ENCODE assay signal across 8 cellular contexts in genomic region chr14:71932229-71932951, GRCh38. TPM values are rescaled to one million over a fixed set of nuclear protein-coding genes. Genes with fewer than 3 reads are reported as not detected.
A peak's percentile ranks its signal among the peaks of the same experiment; 100 is the strongest.
DNase-seq lines count a peak whose midpoint lies in the region; ATAC-seq, FAIRE-seq and TF ChIP-seq lines count a peak whose summit lies in the region.

Gene RGS6 (plus strand): TSS chr14:71932429.

- intact Hi-C loops in body of pancreas (cut with DNase I), result no loop called here
- intact Hi-C loops in kidney (cut with DNase I), result no loop called here

- H3K27me3 ChIP-seq in body of pancreas, result no peaks in the 10 kb centered on the region

- H3K36me3 ChIP-seq in body of pancreas (replicated peaks in 1 of 2; ENCODE audit: insufficient read depth in 1 of 2, low read depth in 2 of 2), result no peaks in the 10 kb centered on the region
- no peaks in the 10 kb centered on the region for H3K36me3 ChIP-seq in kidney (ENCODE audit: control insufficient read depth in 1 of 2, insufficient read depth in 2 of 2, low read length in 2 of 2)

- H3K27ac ChIP-seq in body of pancreas (no peak within 1 kb of the TSS), kidney (ENCODE audit: low read depth in 2 of 2, low read length in 2 of 2) (no peak within 1 kb of the TSS)

- TF ChIP-seq CTCF in body of pancreas (IDR thresholded peaks at IDR 0.05), result peak in 3 of 7 experiments; percentile 16 to 54 (median 33)
- no peak for TF ChIP-seq CTCF in kidney (IDR thresholded peaks at IDR 0.05; ENCODE audit: borderline replicate concordance, extremely low read depth, insufficient read depth)

- no peak for TF ChIP-seq POLR2A in body of pancreas (IDR thresholded peaks at IDR 0.05)

- ATAC-seq in body of pancreas (peak; percentile 82), GM21515 (IDR thresholded peaks at IDR 0.05; ENCODE audit: unreplicated experiment) (no peak)

- H3K9me3 ChIP-seq in body of pancreas (no peaks in the 10 kb centered on the region), kidney (ENCODE audit: control insufficient read depth in 1 of 2, low read length in 2 of 2) (no peaks in the 10 kb centered on the region)

- no peak within 1 kb of the TSS for H3K4me3 ChIP-seq in body of pancreas
- peak within 1 kb of the TSS; percentile 56 to 63 for H3K4me3 ChIP-seq in kidney (ENCODE audit: low read length in 2 of 2)

- 1% methylated on average over 9 to 85 of the region's 92 CpGs for WGBS in body of pancreas, 2 donors

- no peak within 1 kb of the TSS for H3K9ac ChIP-seq in kidney (ENCODE audit: low read length in 2 of 2)

- no peak for FAIRE-seq in kidney (lab: Jason Lieb, UNC)

- peak; percentile 10 for DNase-seq in activated T-cell treated with anti-CD3 and anti-CD28 coated beads for 24 hours (ENCODE audit: low read depth)
- no peak for DNase-seq in activated T-cell treated with anti-CD3 and anti-CD28 coated beads, Interleukin-2, amount 50 U/mL, for 1 hour
- peak; percentile 58 for DNase-seq in NCI-H345 treated with DMSO at 0.1 percent for 48 hours (lab: John Stamatoyannopoulos, UW; ENCODE audit: unreplicated experiment)
- DNase-seq in body of pancreas, result peak; percentile 18 to 65 (median 38)
- no peak for DNase-seq in kidney
- DNase-seq in stimulated activated CD8-positive, alpha-beta memory T cell treated with anti-CD3 and anti-CD28 coated beads, Interleukin-4, amount 100 ng/mL, for 48 hours, result peak; percentile 48
- no peak for DNase-seq in GF-D8 (lab: John Stamatoyannopoulos, UW)

- H3K4me1 ChIP-seq in body of pancreas (peaks cover 17% of the 10 kb centered on the region), kidney (ENCODE audit: control insufficient read depth in 1 of 2, insufficient read depth in 1 of 2, low read depth in 1 of 2, low read length in 2 of 2) (peaks cover 0 to 6% of the 10 kb centered on the region in 2 donors)

RNA-seq across cellular contexts. Expression of gene RGS6, which starts in this region (rescaled TPM):
- total RNA-seq in body of pancreas (1 to 10 TPM in 1 of 2 donors, under 1 TPM in 1; 0.26 to 1.3 TPM), kidney (1.1 TPM)
- polyA plus RNA-seq in kidney (ENCODE audit: insufficient read depth, low read depth, low replicate concordance), result 1.4 TPM

Comparison
In these comparisons a context has a peak if more than half of its experiments do, and no peak if none do; other contexts are left out.
1. DNase-seq: peak in activated T-cell treated with anti-CD3 and anti-CD28 coated beads for 24 hours (single experiment), NCI-H345 treated with DMSO at 0.1 percent for 48 hours (single experiment), body of pancreas (4 of 4) and stimulated activated CD8-positive, alpha-beta memory T cell treated with anti-CD3 and anti-CD28 coated beads, Interleukin-4, amount 100 ng/mL, for 48 hours (single experiment); none in activated T-cell treated with anti-CD3 and anti-CD28 coated beads, Interleukin-2, amount 50 U/mL, for 1 hour (single experiment), kidney (single experiment) and GF-D8 (single experiment).
2. H3K4me3 ChIP-seq: peak in kidney (2 of 2); none in body of pancreas (0 of 2).